Comparison of ENCODE assay signal across 20 cellular contexts in genomic region chr5:57307516-57307915, GRCh38.
DNase-seq lines count a peak whose midpoint lies in the region; ATAC-seq, FAIRE-seq and TF ChIP-seq lines count a peak whose summit lies in the region.
"Had no signal": no experiment of that assay in that cellular context is flagged by ENCODE, and none has a peak within 500 bp of the region (broad histone marks: within the 10 kb centered on the region; RNA-seq: fewer than 3 reads in every experiment).

No MANE protein-coding gene starts in this region.

- in situ Hi-C loops in Panc1 (cut with HindIII; ENCODE audit: low pct_unique_long_range_greater_than_20kb, low sequenced_read_pairs): no loop called here

- H3K79me2 ChIP-seq in keratinocyte (ENCODE audit: control insufficient read depth, insufficient read depth, low read length): no peaks in the 10 kb centered on the region

- peak; percentile 34 for FAIRE-seq in keratinocyte (lab: Jason Lieb, UNC)
- no peak for FAIRE-seq in GM12892 (lab: Jason Lieb, UNC)
- FAIRE-seq: A549, D721Med, G401.6, GM12891, H1, HepG2 had no signal

- peaks cover 21% of the 10 kb centered on the region; the same call in 1 of the 2 replicates for H3K9me3 ChIP-seq in Panc1 (ENCODE audit: control insufficient read depth, insufficient read depth, low read depth, low read length)
- peaks cover 2% of the 10 kb centered on the region for H3K9me3 ChIP-seq in keratinocyte (ENCODE audit: control insufficient read depth, low read depth, low read length)
- H3K9me3 ChIP-seq: BE2C, HAP-1 had no signal

- DNase-seq in Panc1 (ENCODE audit: low read depth, low spot score) (no peak), astrocyte of the hippocampus (ENCODE audit: low read depth, low spot score) (peak; percentile 89), keratinocyte (ENCODE audit: low read depth, low spot score) (no peak), D341Med (ENCODE audit: low spot score) (no peak), GM12892 (ENCODE audit: insufficient read length) (no peak), HUDEP-2 (lab: John Stamatoyannopoulos, UW; ENCODE audit: unreplicated experiment in 76 of 76) (no peak)
- DNase-seq: BE2C; CD4-positive, alpha-beta memory T cell; DMS153; DMS79 treated with DMSO at 0.1 percent for 48 hours; EL; HFFc6 had no signal

- TF ChIP-seq POLR2A in GM12892 (IDR thresholded peaks at IDR 0.05; ENCODE audit: low read depth, low read length): no peak

- dilution Hi-C loops in keratinocyte (cut with MboI; ENCODE audit: extremely low pct_ligation_motif_present, low sequenced_read_pairs): no loop called here

- POLR2A ChIA-PET in Panc1 (lab: Charles Lee): no interaction called here

- ATAC-seq in Panc1: peak; percentile 45; the same call in 1 of the 2 replicates
- ATAC-seq: A549, HepG2 had no signal

- intact Hi-C loops in Panc1 (cut with micrococcal nuclease; ENCODE audit: unreplicated experiment): no loop called here

- no peaks in the 10 kb centered on the region for H3K9me1 ChIP-seq in keratinocyte (ENCODE audit: control insufficient read depth, extremely low read depth, insufficient read depth, low read length)

- CTCF ChIA-PET in Panc1 (lab: Charles Lee): no interaction called here

- TF ChIP-seq CTCF in Panc1 (IDR thresholded peaks at IDR 0.05) (no peak), keratinocyte (optimal IDR thresholded peaks at IDR 0.05 in 1 of 3, IDR thresholded peaks at IDR 0.05 in 1 of 3, conservative IDR thresholded peaks at IDR 0.05 in 1 of 3; ENCODE audit: extremely low read depth in 1 of 3, insufficient read depth in 2 of 3, low read length in 3 of 3) (no peak)

- H3K27me3 ChIP-seq in Panc1 (ENCODE audit: control insufficient read depth, insufficient read depth, low read length): no peaks in the 10 kb centered on the region
- peaks cover 9% of the 10 kb centered on the region for H3K27me3 ChIP-seq in keratinocyte (ENCODE audit: control insufficient read depth, extremely low read depth, insufficient read depth, low read length)
- H3K27me3 ChIP-seq: BE2C had no signal

- H3K4me1 ChIP-seq in Panc1 (ENCODE audit: control insufficient read depth, insufficient read depth, low read length): no peaks in the 10 kb centered on the region; the same call in 1 of the 2 replicates
- H3K4me1 ChIP-seq in keratinocyte (ENCODE audit: control insufficient read depth, extremely low read depth, insufficient read depth, low read length): no peaks in the 10 kb centered on the region
- H3K4me1 ChIP-seq: BE2C, HAP-1 had no signal

- no peak overlapping the region for H3K4me2 ChIP-seq in keratinocyte (ENCODE audit: control insufficient read depth, extremely low read depth, insufficient read depth, low read depth, low read length)
- H3K4me2 ChIP-seq: A549 had no signal

- H3K4me3 ChIP-seq in Panc1 (ENCODE audit: low read depth in 2 of 2, low read length in 2 of 2) (no peak overlapping the region), keratinocyte (ENCODE audit: control insufficient read depth in 2 of 3, extremely low read depth in 1 of 3, insufficient read depth in 2 of 3, low read depth in 1 of 3, low read length in 3 of 3) (no peak overlapping the region)
- H3K4me3 ChIP-seq: A549, HAP-1 had no signal

- BruUV-seq in Panc1 (replicated peaks; lab: Mats Ljungman, UMichigan): no TSS peak

- no peak overlapping the region for H2AFZ ChIP-seq in keratinocyte (ENCODE audit: control insufficient read depth, low read length)

- no peaks in the 10 kb centered on the region for H4K20me1 ChIP-seq in keratinocyte (ENCODE audit: control insufficient read depth, extremely low read depth, insufficient read depth, low read length)

- no peak overlapping the region for H3K27ac ChIP-seq in Panc1 (ENCODE audit: low read length)
- H3K27ac ChIP-seq in keratinocyte (ENCODE audit: control insufficient read depth, insufficient read depth, low read length): no peak overlapping the region
- H3K27ac ChIP-seq: A549, C4-2B had no signal

- no peak overlapping the region for H3K9ac ChIP-seq in keratinocyte (ENCODE audit: control insufficient read depth, extremely low read depth, insufficient read depth, low read length)

- H3K36me3 ChIP-seq in Panc1 (ENCODE audit: control insufficient read depth, insufficient read depth, low read length) (no peaks in the 10 kb centered on the region), keratinocyte (ENCODE audit: control insufficient read depth in 2 of 2, extremely low read depth in 1 of 2, insufficient read depth in 2 of 2, low read length in 2 of 2) (no peaks in the 10 kb centered on the region)
- H3K36me3 ChIP-seq: BE2C, HAP-1 had no signal
